ENCODE assay signal across 22 cellular contexts in the genomic region with DNA sequence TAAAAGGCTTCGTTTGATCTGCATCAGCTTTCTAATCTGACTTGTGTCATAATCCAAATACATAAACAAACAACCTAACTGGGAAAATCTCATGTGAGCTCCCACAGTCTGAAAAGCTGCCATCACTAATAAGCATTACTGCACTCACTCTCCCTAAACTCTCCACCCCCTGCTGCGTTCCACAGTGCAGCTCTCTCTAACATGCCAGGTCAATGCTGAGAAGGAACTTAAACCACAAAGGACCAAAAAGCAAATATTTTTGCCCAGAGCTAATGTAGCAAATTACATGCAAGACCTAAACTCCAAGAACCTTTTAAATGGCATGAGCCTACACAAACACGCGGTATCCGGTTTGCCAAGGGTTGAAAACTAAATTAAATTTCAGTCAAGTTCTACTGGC.
DNase-seq lines count a peak whose midpoint lies in the region; TF ChIP-seq lines count a peak whose summit lies in the region.
"Had no signal": no experiment of that assay in that cellular context is flagged by ENCODE, and none has a peak within 500 bp of the region (broad histone marks: within the 10 kb centered on the region; RNA-seq: fewer than 3 reads in every experiment).

No MANE protein-coding gene starts in this region.

- CTCF ChIA-PET in PC-9 (lab: Charles Lee), result no interaction called here

- TF ChIP-seq CTCF in AG10803 (conservative IDR thresholded peaks at IDR 0.05; ENCODE audit: low read length) (no peak), choroid plexus epithelial cell (conservative IDR thresholded peaks at IDR 0.05; ENCODE audit: low read depth, low read length) (no peak), osteocyte (IDR thresholded peaks at IDR 0.05) (no peak), PC-9 (conservative IDR thresholded peaks at IDR 0.05) (no peak)

- BruUV-seq in PC-9 (replicated peaks; lab: Mats Ljungman, UMichigan), result no TSS peak

- peaks cover 16% of the 10 kb centered on the region for H3K4me1 ChIP-seq in PC-9 (replicated peaks; ENCODE audit: insufficient read depth)
- H3K4me1 ChIP-seq: adrenal gland had no signal

- DNase-seq in AG10803 (ENCODE audit: low read depth) (peak; percentile 42), NCI-H82 (lab: John Stamatoyannopoulos, UW) (peak; percentile 62), choroid plexus epithelial cell (ENCODE audit: low read depth) (peak; percentile 96), osteocyte (ENCODE audit: extremely low spot score, unreplicated experiment) (peak; percentile 89), PC-9 (no peak), AML-193 (lab: John Stamatoyannopoulos, UW) (no peak), NCI-H226 (no peak)
- no peak for DNase-seq in NK-92 treated with Interleukin-12 subunit alpha and Interleukin-12 subunit beta, amount 100 ng/mL, for 24 hours (lab: John Stamatoyannopoulos, UW)
- DNase-seq: ACHN; activated CD4-positive, alpha-beta T cell treated with anti-CD3 and anti-CD28 coated beads for 4 hours; activated CD8-positive, alpha-beta memory T cell treated with anti-CD3 and anti-CD28 coated beads, Interleukin-2, amount 10 ng/mL, durations not matched to agents 7 days and 5 days; adrenal gland; CD4-positive, alpha-beta memory T cell; DMS153; gastrocnemius medialis; HCEC 1CT; left cardiac atrium; NCI-H1694; NCI-H2227 treated with DMSO at 0.1 percent for 48 hours; nephron progenitor cell had no signal

- H3K9me3 ChIP-seq in PC-9 (ENCODE audit: insufficient read depth, low read depth), result no peaks in the 10 kb centered on the region
- H3K9me3 ChIP-seq: adrenal gland, gastrocnemius medialis, prostate gland had no signal

- H3K27me3 ChIP-seq in PC-9 (ENCODE audit: insufficient read depth, low read depth), result no peaks in the 10 kb centered on the region
- H3K27me3 ChIP-seq: adrenal gland, gastrocnemius medialis had no signal

- no peaks in the 10 kb centered on the region for H3K27me3 Mint-ChIP-seq in osteocyte (ENCODE audit: unreplicated experiment)
- H3K27me3 Mint-ChIP-seq: activated CD8-positive, alpha-beta memory T cell treated with anti-CD3 and anti-CD28 coated beads, Interleukin-2, amount 10 ng/mL, durations not matched to agents 7 days and 5 days; activated T-helper 17 cell treated with anti-CD3 and anti-CD28 coated beads, Interleukin-2, amount 50 U/mL, for 72 hours had no signal

- H3K27ac ChIP-seq in PC-9, result no peak overlapping the region
- H3K27ac ChIP-seq: adrenal gland, gastrocnemius medialis had no signal

- H4K20me1 ChIP-seq in PC-9 (ENCODE audit: insufficient read depth), result no peaks in the 10 kb centered on the region

- H3F3A ChIP-seq in PC-9 (ENCODE audit: insufficient read depth, low read depth), result no peaks in the 10 kb centered on the region

- H3K27ac Mint-ChIP-seq in osteocyte (ENCODE audit: unreplicated experiment), result peak overlapping the region; percentile 31
- H3K27ac Mint-ChIP-seq: activated CD8-positive, alpha-beta memory T cell treated with anti-CD3 and anti-CD28 coated beads, Interleukin-2, amount 10 ng/mL, durations not matched to agents 7 days and 5 days; activated T-helper 17 cell treated with anti-CD3 and anti-CD28 coated beads, Interleukin-2, amount 50 U/mL, for 72 hours; CD4-positive, alpha-beta memory T cell; nephron progenitor cell had no signal

- H3K4me1 Mint-ChIP-seq in osteocyte (ENCODE audit: unreplicated experiment), result peaks cover 61% of the 10 kb centered on the region

- intact Hi-C loops in PC-9 (cut with micrococcal nuclease; ENCODE audit: unreplicated experiment), result no loop called here

- no peak overlapping the region for H3K4me3 Mint-ChIP-seq in osteocyte (ENCODE audit: unreplicated experiment)
- H3K4me3 Mint-ChIP-seq: activated CD8-positive, alpha-beta memory T cell treated with anti-CD3 and anti-CD28 coated beads, Interleukin-2, amount 10 ng/mL, durations not matched to agents 7 days and 5 days; activated T-helper 17 cell treated with anti-CD3 and anti-CD28 coated beads, Interleukin-2, amount 50 U/mL, for 72 hours; CD4-positive, alpha-beta memory T cell; nephron progenitor cell had no signal

- no peaks in the 10 kb centered on the region for H3K79me2 ChIP-seq in PC-9 (ENCODE audit: low read depth)

- POLR2A ChIA-PET in PC-9 (lab: Charles Lee; ENCODE audit: unreplicated experiment), result no interaction called here

- H3K9me2 ChIP-seq in PC-9 (ENCODE audit: insufficient read depth), result no peaks in the 10 kb centered on the region

- H3K36me3 ChIP-seq in PC-9 (ENCODE audit: low read depth), result no peaks in the 10 kb centered on the region
- H3K36me3 ChIP-seq: adrenal gland, gastrocnemius medialis, prostate gland had no signal

- no peak overlapping the region for H2AFZ ChIP-seq in PC-9

- H3K4me2 ChIP-seq in PC-9, result no peak overlapping the region

- H3K4me3 ChIP-seq in AG10803 (ENCODE audit: low read length) (no peak overlapping the region), choroid plexus epithelial cell (ENCODE audit: low read depth, low read length) (no peak overlapping the region), PC-9 (no peak overlapping the region)
- H3K4me3 ChIP-seq: adrenal gland, gastrocnemius medialis, prostate gland had no signal

- no peaks in the 10 kb centered on the region for H3K36me3 Mint-ChIP-seq in osteocyte (ENCODE audit: unreplicated experiment)

- peaks cover 4% of the 10 kb centered on the region for H3K9me3 Mint-ChIP-seq in osteocyte (ENCODE audit: unreplicated experiment)

Comparison
In these comparisons a context has a peak if more than half of its experiments do, and no peak if none do; other contexts are left out.
1. DNase-seq: peak in AG10803 (single experiment), NCI-H82 (single experiment), choroid plexus epithelial cell (single experiment) and osteocyte (single experiment); none in PC-9 (0 of 2), AML-193 (0 of 2), NCI-H226 (single experiment) and NK-92 treated with Interleukin-12 subunit alpha and Interleukin-12 subunit beta, amount 100 ng/mL, for 24 hours (single experiment).